ENCODE assay signal across 8 cellular contexts in genomic region chr12:22709292-22709691, GRCh38.
DNase-seq lines count a peak whose midpoint lies in the region; ATAC-seq and TF ChIP-seq lines count a peak whose summit lies in the region.

No MANE protein-coding gene starts in this region.

- DNase-seq in NCI-H1436 (lab: John Stamatoyannopoulos, UW) (peak; percentile 11), NCI-H1436 treated with DMSO at 0.1 percent for 48 hours (lab: John Stamatoyannopoulos, UW) (no peak), NCI-H446 (lab: John Stamatoyannopoulos, UW) (peak; percentile 17 to 59), erythroblast (lab: John Stamatoyannopoulos, UW) (peak; percentile 8 to 18), stomach (no peak), spleen (no peak)
- no peak for DNase-seq in activated CD4-positive, alpha-beta T cell treated with anti-CD3 and anti-CD28 coated beads, Interleukin-2, amount 50 U/mL, for 48 hours

- H3K27ac ChIP-seq in stomach (no peak overlapping the region), spleen (no peak overlapping the region)

- H3K36me3 ChIP-seq in stomach (no peaks in the 10 kb centered on the region), spleen (no peaks in the 10 kb centered on the region)

- no peak for TF ChIP-seq EP300 in stomach (IDR thresholded peaks at IDR 0.05)

- TF ChIP-seq POLR2A in erythroblast (IDR thresholded peaks at IDR 0.05; ENCODE audit: low read length) = no peak
- TF ChIP-seq POLR2A in stomach (IDR thresholded peaks at IDR 0.05) = no peak
- no peak for TF ChIP-seq POLR2A in spleen (IDR thresholded peaks at IDR 0.05)

- no peak overlapping the region for H3K4me3 ChIP-seq in stomach
- H3K4me3 ChIP-seq in spleen = no peak overlapping the region

- TF ChIP-seq CTCF in stomach (IDR thresholded peaks at IDR 0.05) = peak in 4 of 7 experiments; percentile 9 to 28 (median 22)
- TF ChIP-seq CTCF in spleen (IDR thresholded peaks at IDR 0.05 in 8 of 11, conservative IDR thresholded peaks at IDR 0.05 in 3 of 11) = peak in 5 of 11 experiments; percentile 24 to 41 (median 35)

- ATAC-seq in HG02938 (IDR thresholded peaks at IDR 0.05; ENCODE audit: unreplicated experiment) = peak; percentile 69

- H3K27me3 ChIP-seq in stomach = no peaks in the 10 kb centered on the region
- no peaks in the 10 kb centered on the region for H3K27me3 ChIP-seq in spleen (replicated peaks in 1 of 7)

- H3K4me1 ChIP-seq in stomach = no peaks in the 10 kb centered on the region
- peaks cover 0 to 5% (median 0%) of the 10 kb centered on the region in 6 donors for H3K4me1 ChIP-seq in spleen

- WGBS in stomach, 5 donors = 24 to 32% (median 26%) methylated on average over 5 of the region's 5 CpGs
- 29 to 40% (median 35%) methylated on average over 5 of the region's 5 CpGs for WGBS in spleen, 5 donors

- intact Hi-C loops in stomach (cut with DNase I; ENCODE audit: low total_unique reads) (no loop called here), spleen (cut with DNase I; ENCODE audit: low total_unique reads) (no loop called here)

- H3K9me3 ChIP-seq in stomach = no peaks in the 10 kb centered on the region
- no peaks in the 10 kb centered on the region for H3K9me3 ChIP-seq in spleen

Comparison
In these comparisons a context has a peak if more than half of its experiments do, and no peak if none do; other contexts are left out.
1. DNase-seq: peak in NCI-H1436 (single experiment), NCI-H446 (2 of 2) and erythroblast (2 of 2); none in NCI-H1436 treated with DMSO at 0.1 percent for 48 hours (single experiment), stomach (single experiment), spleen (single experiment) and activated CD4-positive, alpha-beta T cell treated with anti-CD3 and anti-CD28 coated beads, Interleukin-2, amount 50 U/mL, for 48 hours (0 of 2).